Comparison of ENCODE assay signal across 1 cellular context in genomic region chr13:71879129-71879535, GRCh38.
TF ChIP-seq lines count a peak whose summit lies in the region.

No MANE protein-coding gene starts in this region.

TF ChIP-seq in SK-N-SH treated with all-trans-retinoic acid at 6 μM for 48 hours, 23 proteins besides CTCF, POLR2A, EP300 and RAD21 (continued from another document):
- TF ChIP-seq POU6F1 (CRISPR knock-in tag; IDR thresholded peaks at IDR 0.05; ENCODE audit: borderline replicate concordance, low read depth): no peak
- no peak for TF ChIP-seq GLIS3 (CRISPR knock-in tag; IDR thresholded peaks at IDR 0.05)
- no peak for TF ChIP-seq ZNF8 (CRISPR knock-in tag; IDR thresholded peaks at IDR 0.05)
- no peak for TF ChIP-seq CREB5 (CRISPR knock-in tag; IDR thresholded peaks at IDR 0.05; ENCODE audit: low read depth)
